Comparison of ENCODE assay signal across 10 cellular contexts in genomic region chr12:122227341-122227740, GRCh38. TPM values are rescaled to one million over a fixed set of nuclear protein-coding genes. Genes with fewer than 3 reads are reported as not detected.
DNase-seq lines count a peak whose midpoint lies in the region; ATAC-seq and TF ChIP-seq lines count a peak whose summit lies in the region.
"Had no signal": no experiment of that assay in that cellular context is flagged by ENCODE, and none has a peak within 500 bp of the region (broad histone marks: within the 10 kb centered on the region; RNA-seq: fewer than 3 reads in every experiment).

No MANE protein-coding gene starts in this region.

- H3K9me3 ChIP-seq in thymus (ENCODE audit: control insufficient read depth) = no peaks in the 10 kb centered on the region
- H3K9me3 ChIP-seq: testis had no signal

- H3K9me3 Mint-ChIP-seq in glutamatergic neuron (ENCODE audit: unreplicated experiment) = peaks cover 8% of the 10 kb centered on the region

- peaks cover 9% of the 10 kb centered on the region for H3K27me3 Mint-ChIP-seq in glutamatergic neuron (ENCODE audit: unreplicated experiment)

- no peaks in the 10 kb centered on the region for H3K36me3 Mint-ChIP-seq in glutamatergic neuron (ENCODE audit: unreplicated experiment)

- DNase-seq in stimulated activated CD4-positive, alpha-beta T cell treated with anti-CD3 and anti-CD28 coated beads, Interleukin-2, amount 100 ng/mL, for 24 hours = peak; percentile 22 to 23
- DNase-seq in stimulated activated CD4-positive, alpha-beta T cell treated with anti-CD3 and anti-CD28 coated beads, Interleukin-12 subunit alpha, Interleukin-12 subunit beta, amount 100 ng/mL, for 4 hours = no peak
- DNase-seq in glutamatergic neuron = no peak
- no peak for DNase-seq in NCI-H2029 treated with DMSO at 0.1 percent for 48 hours (lab: John Stamatoyannopoulos, UW)
- DNase-seq in AG08396 (ENCODE audit: low spot score) = no peak
- DNase-seq: retina, testis had no signal

- peaks cover 21% of the 10 kb centered on the region for H3K4me1 Mint-ChIP-seq in glutamatergic neuron (ENCODE audit: low read depth, unreplicated experiment)

- peak overlapping the region; percentile 26 for H3K4me3 ChIP-seq in thymus (ENCODE audit: low read length)

- peak overlapping the region; percentile 97 for H3K27ac Mint-ChIP-seq in glutamatergic neuron (ENCODE audit: unreplicated experiment)

- H3K4me3 Mint-ChIP-seq in glutamatergic neuron (ENCODE audit: unreplicated experiment) = peak overlapping the region; percentile 90

- H3K27ac ChIP-seq in VCaP = peak overlapping the region; percentile 96
- H3K27ac ChIP-seq in thymus (ENCODE audit: low read depth) = no peak overlapping the region

- no peak for ATAC-seq in HG03442 (IDR thresholded peaks at IDR 0.05; ENCODE audit: unreplicated experiment)

- H3K4me1 ChIP-seq in thymus (ENCODE audit: control insufficient read depth, insufficient read depth, low read length) = peaks cover 25% of the 10 kb centered on the region

- no peaks in the 10 kb centered on the region for H3K27me3 ChIP-seq in thymus (ENCODE audit: control insufficient read depth, insufficient read depth)
- H3K27me3 ChIP-seq: testis had no signal

- TF ChIP-seq CTCF in VCaP (conservative IDR thresholded peaks at IDR 0.05) (no peak), glutamatergic neuron (IDR thresholded peaks at IDR 0.05; ENCODE audit: partially characterized antibody, unreplicated experiment) (no peak)

- 23% methylated on average over 17 of the region's 17 CpGs for WGBS in thymus

- peaks cover 24% of the 10 kb centered on the region for H3K36me3 ChIP-seq in thymus (ENCODE audit: control insufficient read depth, insufficient read depth)

RNA-seq across cellular contexts. Expression of gene DIABLO, which starts 1.5 kb away (rescaled TPM):
- total RNA-seq in glutamatergic neuron (ENCODE audit: unreplicated experiment) = 68.7 TPM
- polyA plus RNA-seq in thymus = 62.5 TPM

RNA-seq across cellular contexts. Expression of gene B3GNT4, which starts 23.8 kb away (rescaled TPM):
- 1.8 TPM for total RNA-seq in glutamatergic neuron (ENCODE audit: unreplicated experiment)
- polyA plus RNA-seq in thymus = 0.52 TPM

RNA-seq across cellular contexts. Expression of gene VPS33A, which starts 39.0 kb away (rescaled TPM):
- 49.2 TPM for total RNA-seq in glutamatergic neuron (ENCODE audit: unreplicated experiment)
- polyA plus RNA-seq in thymus = 15.8 TPM

RNA-seq across cellular contexts. Expression of gene LRRC43, which starts 44.4 kb away (rescaled TPM):
- 4.3 TPM for total RNA-seq in glutamatergic neuron (ENCODE audit: unreplicated experiment)
- polyA plus RNA-seq in thymus = 0.32 TPM

RNA-seq across cellular contexts. Expression of gene IL31, which starts 53.3 kb away (rescaled TPM):
- total RNA-seq in glutamatergic neuron (ENCODE audit: unreplicated experiment) = not detected
- polyA plus RNA-seq in thymus = 0.14 TPM
- total RNA-seq: testis had no signal

Comparison
In these comparisons a context has a peak if more than half of its experiments do, and no peak if none do; other contexts are left out.
1. DNase-seq: peak in stimulated activated CD4-positive, alpha-beta T cell treated with anti-CD3 and anti-CD28 coated beads, Interleukin-2, amount 100 ng/mL, for 24 hours (2 of 2); none in stimulated activated CD4-positive, alpha-beta T cell treated with anti-CD3 and anti-CD28 coated beads, Interleukin-12 subunit alpha, Interleukin-12 subunit beta, amount 100 ng/mL, for 4 hours (single experiment), glutamatergic neuron (single experiment), NCI-H2029 treated with DMSO at 0.1 percent for 48 hours (single experiment) and AG08396 (single experiment).